1 cellular context compared by ENCODE assay signal in the genomic region with DNA sequence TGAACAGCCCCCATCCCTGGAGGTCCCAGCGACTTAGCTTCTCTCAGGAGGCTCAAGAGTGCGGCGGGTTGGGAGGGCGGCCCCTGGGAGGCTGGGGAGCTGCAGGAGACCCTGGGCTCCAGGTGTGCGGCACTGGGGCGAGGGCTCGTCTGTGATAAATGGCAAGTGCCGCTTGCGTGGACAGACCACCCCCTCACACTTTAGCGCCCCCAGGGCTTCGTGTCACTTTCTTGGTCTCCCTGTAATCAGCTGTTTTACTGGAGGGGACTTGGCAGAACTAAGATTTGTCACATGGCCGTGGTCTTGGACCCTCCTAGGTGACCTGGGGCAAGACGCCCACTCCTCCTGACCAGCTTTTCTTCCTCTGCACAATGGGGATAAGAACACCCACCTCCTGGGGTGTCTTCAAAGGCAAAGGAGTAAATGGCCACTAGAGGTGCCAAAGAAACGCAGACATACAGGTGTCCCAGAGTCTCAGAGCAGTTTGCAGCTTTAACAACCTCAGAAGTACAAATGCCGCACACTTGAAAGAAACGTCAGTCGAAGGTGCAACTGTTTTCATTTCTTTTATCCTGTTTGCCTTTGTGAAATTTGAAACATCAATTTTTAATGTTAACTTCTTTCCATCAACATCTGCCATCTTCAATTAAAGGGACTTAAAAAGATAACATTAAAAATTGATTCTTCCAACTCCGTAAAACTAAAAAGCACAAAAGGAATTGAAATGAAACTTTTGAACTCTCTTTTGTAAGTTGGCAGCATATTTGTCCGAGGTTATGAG.
TF ChIP-seq lines count a peak whose summit lies in the region.

No MANE protein-coding gene starts in this region.

TF ChIP-seq in K562, 482 proteins besides CTCF, POLR2A, EP300 and RAD21 (continued from another document):
- TF ChIP-seq JUND (IDR thresholded peaks at IDR 0.05; ENCODE audit: borderline replicate concordance, low read depth, low read length) (0 out of 2 replicates have a peak, but pooled peaks have one; percentile 23), JUND (tag; IDR thresholded peaks at IDR 0.05; ENCODE audit: borderline replicate concordance, low read depth, low read length) (no peak; the same call in 2 of the 3 replicates), GATAD2A (IDR thresholded peaks at IDR 0.05) (no peak), RERE (CRISPR knock-in tag; IDR thresholded peaks at IDR 0.05; ENCODE audit: borderline replicate concordance) (no peak), RNF2 (IDR thresholded peaks at IDR 0.05) (no peak), ETV5 (CRISPR knock-in tag; IDR thresholded peaks at IDR 0.05; ENCODE audit: low read depth) (0 out of 2 replicates have a peak, but pooled peaks have one; percentile 1), DDX20 (tag; IDR thresholded peaks at IDR 0.05; ENCODE audit: low read depth) (no peak), KLF16 (IDR thresholded peaks at IDR 0.05) (no peak), ZBTB8A (IDR thresholded peaks at IDR 0.05; ENCODE audit: partially characterized antibody) (no peak), ETS1 (conservative IDR thresholded peaks at IDR 0.05; ENCODE audit: control insufficient read depth, low read depth, low read length) (no peak), EGR1 (conservative IDR thresholded peaks at IDR 0.05) (peak; percentile 89), RHOXF2B (CRISPR knock-in tag; conservative IDR thresholded peaks at IDR 0.05) (no peak), PTBP1 (IDR thresholded peaks at IDR 0.05; ENCODE audit: low read depth, low read length) (no peak), POLR3G (IDR thresholded peaks at IDR 0.05; ENCODE audit: extremely low read depth, insufficient read length, insufficient replicate concordance) (no peak), FIP1L1 (IDR thresholded peaks at IDR 0.05; ENCODE audit: low read depth, low read length, poor library complexity, severe bottlenecking) (no peak), DPF2 (IDR thresholded peaks at IDR 0.05) (peak; percentile 31; the same call in 1 of the 2 replicates), ZNF253 (CRISPR knock-in tag; conservative IDR thresholded peaks at IDR 0.05) (no peak), MCM7 (IDR thresholded peaks at IDR 0.05) (no peak), ZNF212 (CRISPR knock-in tag; IDR thresholded peaks at IDR 0.05) (no peak), ZNF586 (CRISPR knock-in tag; conservative IDR thresholded peaks at IDR 0.05) (no peak), BRF2 (IDR thresholded peaks at IDR 0.05; ENCODE audit: borderline replicate concordance, insufficient read depth, insufficient read length) (no peak), RBM14 (IDR thresholded peaks at IDR 0.05; ENCODE audit: borderline replicate concordance, insufficient read depth, low read depth, low read length) (no peak), ZBTB7A (IDR thresholded peaks at IDR 0.05; ENCODE audit: borderline replicate concordance, control insufficient read depth, low read depth, low read length) (peak; percentile 50; the same call in 1 of the 2 replicates), TRIM28 (IDR thresholded peaks at IDR 0.05) (no peak)
- TF ChIP-seq, protein P1, sequence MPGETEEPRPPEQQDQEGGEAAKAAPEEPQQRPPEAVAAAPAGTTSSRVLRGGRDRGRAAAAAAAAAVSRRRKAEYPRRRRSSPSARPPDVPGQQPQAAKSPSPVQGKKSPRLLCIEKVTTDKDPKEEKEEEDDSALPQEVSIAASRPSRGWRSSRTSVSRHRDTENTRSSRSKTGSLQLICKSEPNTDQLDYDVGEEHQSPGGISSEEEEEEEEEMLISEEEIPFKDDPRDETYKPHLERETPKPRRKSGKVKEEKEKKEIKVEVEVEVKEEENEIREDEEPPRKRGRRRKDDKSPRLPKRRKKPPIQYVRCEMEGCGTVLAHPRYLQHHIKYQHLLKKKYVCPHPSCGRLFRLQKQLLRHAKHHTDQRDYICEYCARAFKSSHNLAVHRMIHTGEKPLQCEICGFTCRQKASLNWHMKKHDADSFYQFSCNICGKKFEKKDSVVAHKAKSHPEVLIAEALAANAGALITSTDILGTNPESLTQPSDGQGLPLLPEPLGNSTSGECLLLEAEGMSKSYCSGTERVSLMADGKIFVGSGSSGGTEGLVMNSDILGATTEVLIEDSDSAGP (CRISPR knock-in tag; IDR thresholded peaks at IDR 0.05) = no peak
- TF ChIP-seq, protein P2, sequence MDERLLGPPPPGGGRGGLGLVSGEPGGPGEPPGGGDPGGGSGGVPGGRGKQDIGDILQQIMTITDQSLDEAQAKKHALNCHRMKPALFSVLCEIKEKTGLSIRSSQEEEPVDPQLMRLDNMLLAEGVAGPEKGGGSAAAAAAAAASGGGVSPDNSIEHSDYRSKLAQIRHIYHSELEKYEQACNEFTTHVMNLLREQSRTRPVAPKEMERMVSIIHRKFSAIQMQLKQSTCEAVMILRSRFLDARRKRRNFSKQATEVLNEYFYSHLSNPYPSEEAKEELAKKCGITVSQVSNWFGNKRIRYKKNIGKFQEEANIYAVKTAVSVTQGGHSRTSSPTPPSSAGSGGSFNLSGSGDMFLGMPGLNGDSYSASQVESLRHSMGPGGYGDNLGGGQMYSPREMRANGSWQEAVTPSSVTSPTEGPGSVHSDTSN (CRISPR knock-in tag; IDR thresholded peaks at IDR 0.05; ENCODE audit: low read depth) = no peak
- TF ChIP-seq, protein P2 (tag; conservative IDR thresholded peaks at IDR 0.05; ENCODE audit: low read depth) = 0 out of 2 replicates have a peak, but pooled peaks have one; percentile 25
- TF ChIP-seq, protein P3, sequence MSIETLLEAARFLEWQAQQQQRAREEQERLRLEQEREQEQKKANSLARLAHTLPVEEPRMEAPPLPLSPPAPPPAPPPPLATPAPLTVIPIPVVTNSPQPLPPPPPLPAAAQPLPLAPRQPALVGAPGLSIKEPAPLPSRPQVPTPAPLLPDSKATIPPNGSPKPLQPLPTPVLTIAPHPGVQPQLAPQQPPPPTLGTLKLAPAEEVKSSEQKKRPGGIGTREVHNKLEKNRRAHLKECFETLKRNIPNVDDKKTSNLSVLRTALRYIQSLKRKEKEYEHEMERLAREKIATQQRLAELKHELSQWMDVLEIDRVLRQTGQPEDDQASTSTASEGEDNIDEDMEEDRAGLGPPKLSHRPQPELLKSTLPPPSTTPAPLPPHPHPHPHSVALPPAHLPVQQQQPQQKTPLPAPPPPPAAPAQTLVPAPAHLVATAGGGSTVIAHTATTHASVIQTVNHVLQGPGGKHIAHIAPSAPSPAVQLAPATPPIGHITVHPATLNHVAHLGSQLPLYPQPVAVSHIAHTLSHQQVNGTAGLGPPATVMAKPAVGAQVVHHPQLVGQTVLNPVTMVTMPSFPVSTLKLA (conservative IDR thresholded peaks at IDR 0.05) = 0 out of 4 replicates have a peak, but pooled peaks of 1 of the 2 experiments have one; percentile 21
